Comparison of ENCODE assay signal across 30 cellular contexts in the genomic region with DNA sequence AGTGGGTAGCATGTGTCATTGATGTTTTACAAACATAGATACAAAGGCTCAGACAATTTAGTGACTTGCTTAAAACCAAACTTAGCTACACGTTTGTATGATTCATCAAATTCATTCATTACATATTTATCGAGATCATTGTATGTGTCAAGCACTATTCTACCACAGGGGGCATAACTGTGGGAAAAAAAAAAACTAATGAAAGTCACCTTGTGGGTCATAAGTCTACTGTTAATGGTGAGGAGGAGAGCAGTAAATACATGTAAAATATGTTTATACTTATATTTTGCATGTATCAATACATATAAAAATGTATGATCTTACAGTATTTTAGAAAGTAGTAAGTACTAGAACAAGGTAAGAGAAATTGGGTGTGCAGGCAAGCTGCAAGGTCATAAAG.
"Had no signal": no experiment of that assay in that cellular context is flagged by ENCODE, and none has a peak within 500 bp of the region (broad histone marks: within the 10 kb centered on the region; RNA-seq: fewer than 3 reads in every experiment).

No MANE protein-coding gene starts in this region.

- H3K9me3 Mint-ChIP-seq: activated CD4-positive, alpha-beta T cell treated with anti-CD3 and anti-CD28 coated beads, Interleukin-2, amount 10 ng/mL, durations not matched to agents 7 days and 5 days; activated CD8-positive, alpha-beta T cell treated with anti-CD3 and anti-CD28 coated beads for 36 hours; activated naive CD4-positive, alpha-beta T cell treated with anti-CD3 and anti-CD28 coated beads, Interleukin-2, amount 50 U/mL, for 24 hours; activated T-helper 1 cell treated with anti-CD3 and anti-CD28 coated beads, Interleukin-12 subunit alpha, Interleukin-12 subunit beta, Interleukin-2, Interleukin-4 antibody, amounts not matched to agents 30 ng/mL and 10 ng/mL and 1 ng/mL, durations not matched to agents 14 hours and 24 hours and 36 hours; T-helper 2 cell treated with Interferon-gamma antibody and Interleukin-4, amounts not matched to agents 5 μg/mL and 100 μg/mL, for 36 hours had no signal

- DNase-seq: activated CD4-positive, alpha-beta T cell treated with anti-CD3 and anti-CD28 coated beads, Interleukin-2, amount 10 ng/mL, durations not matched to agents 7 days and 5 days; activated CD4-positive, CD25-positive, alpha-beta regulatory T cell treated with anti-CD3 and anti-CD28 coated beads, Interleukin-2, amount 50 U/mL, for 72 hours; activated CD8-positive, alpha-beta memory T cell treated with anti-CD3 and anti-CD28 coated beads, Interleukin-2, amount 10 ng/mL, durations not matched to agents 7 days and 5 days; activated CD8-positive, alpha-beta T cell treated with anti-CD3 and anti-CD28 coated beads for 36 hours; activated gamma-delta T cell; activated T-cell treated with anti-CD3 and anti-CD28 coated beads for 4 hours; anterior cingulate cortex; body of pancreas; erythroblast; foreskin keratinocyte; immature natural killer cell; kidney glomerular epithelial cell; left lung; midbrain; natural killer cell; ovary; right cardiac atrium; stimulated activated CD4-positive, alpha-beta T cell treated with anti-CD3 and anti-CD28 coated beads, Interleukin-12 subunit alpha, Interleukin-12 subunit beta, amount 100 ng/mL, for 4 hours; stimulated activated CD4-positive, alpha-beta T cell treated with anti-CD3 and anti-CD28 coated beads, Interleukin-4, amount 100 ng/mL, for 4 hours; stimulated activated naive CD8-positive, alpha-beta T cell treated with anti-CD3 and anti-CD28 coated beads, Interleukin-15, Interleukin-2, amounts not matched to agents 100 U/mL and 50 U/mL, for 24 hours; substantia nigra; tibial artery; WERI-Rb-1 had no signal

- H3K4me3 Mint-ChIP-seq: activated CD4-positive, alpha-beta T cell treated with anti-CD3 and anti-CD28 coated beads, Interleukin-2, amount 10 ng/mL, durations not matched to agents 7 days and 5 days; activated CD8-positive, alpha-beta memory T cell treated with anti-CD3 and anti-CD28 coated beads, Interleukin-2, amount 10 ng/mL, durations not matched to agents 7 days and 5 days; activated CD8-positive, alpha-beta T cell treated with anti-CD3 and anti-CD28 coated beads for 36 hours; activated naive CD4-positive, alpha-beta T cell treated with anti-CD3 and anti-CD28 coated beads, Interleukin-2, amount 50 U/mL, for 24 hours; activated T-helper 1 cell treated with anti-CD3 and anti-CD28 coated beads, Interleukin-12 subunit alpha, Interleukin-12 subunit beta, Interleukin-2, Interleukin-4 antibody, amounts not matched to agents 30 ng/mL and 10 ng/mL and 1 ng/mL, durations not matched to agents 14 hours and 24 hours and 36 hours; immature natural killer cell; natural killer cell; T-helper 2 cell treated with Interferon-gamma antibody and Interleukin-4, amounts not matched to agents 5 μg/mL and 100 μg/mL, for 36 hours had no signal

- H3K27ac ChIP-seq: body of pancreas, cardiac muscle cell, foreskin keratinocyte, hepatocyte, left lung, ovary, prostate gland, tibial artery, WERI-Rb-1 had no signal

- H3K4me2 ChIP-seq: hepatocyte had no signal

- FAIRE-seq: endometrium had no signal

- H3K36me3 Mint-ChIP-seq: activated CD8-positive, alpha-beta memory T cell treated with anti-CD3 and anti-CD28 coated beads, Interleukin-2, amount 10 ng/mL, durations not matched to agents 7 days and 5 days; activated naive CD4-positive, alpha-beta T cell treated with anti-CD3 and anti-CD28 coated beads, Interleukin-2, amount 50 U/mL, for 24 hours; immature natural killer cell; natural killer cell had no signal

- H3K9me3 ChIP-seq: body of pancreas, left lung, ovary, prostate gland, tibial artery had no signal

- H3K4me1 ChIP-seq: body of pancreas, foreskin keratinocyte, left lung, prostate gland, tibial artery had no signal

- H3K4me1 Mint-ChIP-seq: activated CD4-positive, alpha-beta T cell treated with anti-CD3 and anti-CD28 coated beads, Interleukin-2, amount 10 ng/mL, durations not matched to agents 7 days and 5 days; activated CD8-positive, alpha-beta memory T cell treated with anti-CD3 and anti-CD28 coated beads, Interleukin-2, amount 10 ng/mL, durations not matched to agents 7 days and 5 days; activated naive CD4-positive, alpha-beta T cell treated with anti-CD3 and anti-CD28 coated beads, Interleukin-2, amount 50 U/mL, for 24 hours; immature natural killer cell; natural killer cell had no signal

- H3K27me3 Mint-ChIP-seq: activated CD4-positive, alpha-beta T cell treated with anti-CD3 and anti-CD28 coated beads, Interleukin-2, amount 10 ng/mL, durations not matched to agents 7 days and 5 days; activated CD8-positive, alpha-beta memory T cell treated with anti-CD3 and anti-CD28 coated beads, Interleukin-2, amount 10 ng/mL, durations not matched to agents 7 days and 5 days; activated CD8-positive, alpha-beta T cell treated with anti-CD3 and anti-CD28 coated beads for 36 hours; activated naive CD4-positive, alpha-beta T cell treated with anti-CD3 and anti-CD28 coated beads, Interleukin-2, amount 50 U/mL, for 24 hours had no signal

- H3K79me2 ChIP-seq: hepatocyte had no signal

- H2AFZ ChIP-seq: hepatocyte had no signal

- H3K27me3 ChIP-seq: body of pancreas, cardiac muscle cell, foreskin keratinocyte, hepatocyte, left lung, ovary, tibial artery had no signal

- H3K4me3 ChIP-seq: body of pancreas, cardiac muscle cell, hepatocyte, left lung, ovary, prostate gland, tibial artery had no signal

- H3K36me3 ChIP-seq: cardiac muscle cell, left lung, ovary, prostate gland, tibial artery, WERI-Rb-1 had no signal

- H3K27ac Mint-ChIP-seq: activated CD4-positive, alpha-beta T cell treated with anti-CD3 and anti-CD28 coated beads, Interleukin-2, amount 10 ng/mL, durations not matched to agents 7 days and 5 days; activated CD8-positive, alpha-beta memory T cell treated with anti-CD3 and anti-CD28 coated beads, Interleukin-2, amount 10 ng/mL, durations not matched to agents 7 days and 5 days; activated CD8-positive, alpha-beta T cell treated with anti-CD3 and anti-CD28 coated beads for 36 hours; activated naive CD4-positive, alpha-beta T cell treated with anti-CD3 and anti-CD28 coated beads, Interleukin-2, amount 50 U/mL, for 24 hours; activated T-helper 1 cell treated with anti-CD3 and anti-CD28 coated beads, Interleukin-12 subunit alpha, Interleukin-12 subunit beta, Interleukin-2, Interleukin-4 antibody, amounts not matched to agents 30 ng/mL and 10 ng/mL and 1 ng/mL, durations not matched to agents 14 hours and 24 hours and 36 hours; immature natural killer cell; natural killer cell; T-helper 2 cell treated with Interferon-gamma antibody and Interleukin-4, amounts not matched to agents 5 μg/mL and 100 μg/mL, for 36 hours had no signal
